ENCODE assay signal across 23 cellular contexts in the genomic region with DNA sequence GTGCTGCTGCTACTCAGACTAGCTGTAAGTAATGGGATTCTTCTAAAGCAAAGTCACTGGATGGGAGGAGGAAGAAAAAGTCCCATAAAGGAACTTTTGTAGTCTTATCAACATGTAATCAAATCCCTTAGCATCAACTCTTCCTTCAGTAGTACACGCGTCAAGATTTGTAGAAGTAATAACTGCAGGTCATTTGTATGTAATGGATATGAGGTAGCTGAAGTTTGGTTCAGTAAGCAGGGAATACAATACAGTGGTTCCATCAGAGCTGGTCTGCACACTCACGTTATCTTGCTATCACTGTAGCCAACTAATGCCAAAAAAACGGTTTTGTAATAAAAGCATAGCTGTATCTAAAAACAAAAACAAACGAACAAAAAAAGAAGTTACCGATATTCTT.
"Had no signal": no experiment of that assay in that cellular context is flagged by ENCODE, and none has a peak within 500 bp of the region (broad histone marks: within the 10 kb centered on the region; RNA-seq: fewer than 3 reads in every experiment).

No MANE protein-coding gene starts in this region.

- H3K27me3 ChIP-seq: MG63 had no signal

- H3K9me3 ChIP-seq: MG63, SK-N-SH had no signal

- H3K36me3 ChIP-seq: MG63 had no signal

- H3K4me3 Mint-ChIP-seq: T-cell had no signal

- H3K27ac ChIP-seq: RWPE1 had no signal

- H3K4me2 ChIP-seq: SK-N-SH had no signal

- H3K9me3 Mint-ChIP-seq: T-cell had no signal

- DNase-seq: Karpas-422, KG1, MG63, NCI-H1092, NCI-H1105 treated with DMSO at 0.1 percent for 48 hours, NCI-H1417 treated with DMSO at 0.1 percent for 48 hours, NCI-H146, NCI-H1694 treated with DMSO at 0.1 percent for 48 hours, NCI-H1930, NCI-H2081, NCI-H2107, NCI-H2227 treated with DMSO at 0.1 percent for 48 hours, NCI-H446, NCI-H510A, NCI-H524 treated with DMSO at 0.1 percent for 48 hours, NCI-H69, NCI-H774, PC-3, SHP77, SK-N-SH, SW 1271, T-cell had no signal

- H3K9ac ChIP-seq: SK-N-SH had no signal

- H3K27me3 Mint-ChIP-seq: T-cell had no signal

- H3K4me3 ChIP-seq: MG63 had no signal
